In genomic region chr1:24189528-24189927, GRCh38 we compare ENCODE assay signal across 11 cellular contexts. TPM values are rescaled to one million over a fixed set of nuclear protein-coding genes. Genes with fewer than 3 reads are reported as not detected.
DNase-seq lines count a peak whose midpoint lies in the region; ATAC-seq and TF ChIP-seq lines count a peak whose summit lies in the region.
"Had no signal": no experiment of that assay in that cellular context is flagged by ENCODE, and none has a peak within 500 bp of the region (broad histone marks: within the 10 kb centered on the region; RNA-seq: fewer than 3 reads in every experiment).

No MANE protein-coding gene starts in this region.

- H3K4me1 Mint-ChIP-seq in T-helper 2 cell treated with Interferon-gamma antibody and Interleukin-4, amounts not matched to agents 5 μg/mL and 100 μg/mL, for 36 hours (ENCODE audit: low read depth), result peaks cover 47% of the 10 kb centered on the region
- peaks cover 57 to 80% (median 75%) of the 10 kb centered on the region in 3 donors for H3K4me1 Mint-ChIP-seq in naive B cell

- H3K36me3 ChIP-seq in GM06990 (ENCODE audit: control insufficient read depth, insufficient read depth, low read length), result no peaks in the 10 kb centered on the region
- H3K36me3 ChIP-seq: esophagus squamous epithelium had no signal

- peaks cover 2% of the 10 kb centered on the region for H3K36me3 Mint-ChIP-seq in T-helper 2 cell treated with Interferon-gamma antibody and Interleukin-4, amounts not matched to agents 5 μg/mL and 100 μg/mL, for 36 hours (ENCODE audit: low read depth)
- H3K36me3 Mint-ChIP-seq in naive B cell, result no peaks in the 10 kb centered on the region

- H3K4me3 ChIP-seq in GM06990 (replicated peaks; ENCODE audit: low read depth, low read length), result no peak overlapping the region
- H3K4me3 ChIP-seq: esophagus squamous epithelium had no signal

- peak; percentile 29 for ATAC-seq in HG02571 (IDR thresholded peaks at IDR 0.05; ENCODE audit: unreplicated experiment)
- peak; percentile 54 to 57 for ATAC-seq in naive B cell (ENCODE audit: low read depth in 2 of 2)
- no peak for ATAC-seq in GM18858 (IDR thresholded peaks at IDR 0.05; ENCODE audit: unreplicated experiment)
- ATAC-seq in HG03432 (IDR thresholded peaks at IDR 0.05; ENCODE audit: unreplicated experiment), result no peak
- ATAC-seq in HG03135 (IDR thresholded peaks at IDR 0.05; ENCODE audit: unreplicated experiment), result no peak
- ATAC-seq in GM21367 (IDR thresholded peaks at IDR 0.05; ENCODE audit: unreplicated experiment), result no peak
- ATAC-seq: right cardiac atrium had no signal

- H3K9me3 Mint-ChIP-seq in T-helper 2 cell treated with Interferon-gamma antibody and Interleukin-4, amounts not matched to agents 5 μg/mL and 100 μg/mL, for 36 hours, result peaks cover 7% of the 10 kb centered on the region
- peaks cover 0 to 3% (median 0%) of the 10 kb centered on the region in 7 donors for H3K9me3 Mint-ChIP-seq in naive B cell

- TF ChIP-seq CTCF in GM06990 (IDR thresholded peaks at IDR 0.05; ENCODE audit: insufficient read depth, low read length, poor library complexity, severe bottlenecking), result no peak

- H3K4me3 Mint-ChIP-seq in T-helper 2 cell treated with Interferon-gamma antibody and Interleukin-4, amounts not matched to agents 5 μg/mL and 100 μg/mL, for 36 hours, result peak overlapping the region; percentile 44
- H3K4me3 Mint-ChIP-seq in naive B cell, result peak overlapping the region; percentile 70 to 97 (median 86)

- DNase-seq in GM06990 (ENCODE audit: extremely low read depth, insufficient read length), result peak; percentile 61
- no peak for DNase-seq in T-helper 2 cell treated with Interferon-gamma antibody and Interleukin-4, amounts not matched to agents 5 μg/mL and 100 μg/mL, for 36 hours (ENCODE audit: low spot score)
- DNase-seq in naive B cell, result peak; percentile 89
- DNase-seq: esophagus squamous epithelium, NCI-H2081 treated with DMSO at 0.1 percent for 48 hours, right cardiac atrium had no signal

- peaks cover 2% of the 10 kb centered on the region for H3K27me3 Mint-ChIP-seq in T-helper 2 cell treated with Interferon-gamma antibody and Interleukin-4, amounts not matched to agents 5 μg/mL and 100 μg/mL, for 36 hours (ENCODE audit: low read depth)
- no peaks in the 10 kb centered on the region for H3K27me3 Mint-ChIP-seq in naive B cell

- H3K27ac Mint-ChIP-seq in T-helper 2 cell treated with Interferon-gamma antibody and Interleukin-4, amounts not matched to agents 5 μg/mL and 100 μg/mL, for 36 hours, result peak overlapping the region; percentile 55
- peak overlapping the region; percentile 93 to 99 (median 98) for H3K27ac Mint-ChIP-seq in naive B cell

- H3K27me3 ChIP-seq in GM06990 (replicated peaks; ENCODE audit: control insufficient read depth, insufficient read depth, low read length), result no peaks in the 10 kb centered on the region

RNA-seq across cellular contexts. Expression of gene IFNLR1, which starts 2.4 kb away (rescaled TPM):
- polyA plus RNA-seq in naive B cell (ENCODE audit: low read depth in 6 of 6), result 10 to 100 TPM in 5 of 6 donors, 1 to 10 TPM in 1; 7.4 to 17.2 (median 12.7) TPM

RNA-seq across cellular contexts. Expression of gene IL22RA1, which starts 46.6 kb away (rescaled TPM):
- polyA plus RNA-seq in naive B cell (ENCODE audit: low read depth in 6 of 6), result not detected

Comparison
In these comparisons a context has a peak if more than half of its experiments do, and no peak if none do; other contexts are left out.
1. ATAC-seq: peak in HG02571 (single experiment) and naive B cell (2 of 2); none in GM18858 (single experiment), HG03432 (single experiment), HG03135 (single experiment) and GM21367 (single experiment).